In genomic region chr4:152528060-152528459, GRCh38 we compare ENCODE assay signal across 13 cellular contexts.
"Had no signal": no experiment of that assay in that cellular context is flagged by ENCODE, and none has a peak within 500 bp of the region (broad histone marks: within the 10 kb centered on the region; RNA-seq: fewer than 3 reads in every experiment).

No MANE protein-coding gene starts in this region.

- H3K27ac Mint-ChIP-seq: naive thymus-derived CD8-positive, alpha-beta T cell; stimulated activated naive B cell treated with anti-CD40 and anti-IgM and Interleukin-4, amounts not matched to agents 10 μg/mL and 1 μg/mL and 100 μg/mL, for 72 hours had no signal

- DNase-seq: activated CD4-positive, alpha-beta T cell treated with anti-CD3 and anti-CD28 coated beads for 48 hours; activated CD8-positive, alpha-beta memory T cell treated with anti-CD3 and anti-CD28 coated beads for 24 hours; activated naive CD4-positive, alpha-beta T cell treated with Interleukin-2 at 50 U/mL for 16 hours; colonic mucosa; effector CD4-positive, alpha-beta T cell; heart left ventricle; naive thymus-derived CD8-positive, alpha-beta T cell; nucleus accumbens; right cardiac atrium; stimulated activated naive B cell treated with anti-CD40 and anti-IgM and Interleukin-4, amounts not matched to agents 10 μg/mL and 1 μg/mL and 100 μg/mL, for 72 hours; trophoblast cell had no signal

- H3K36me3 ChIP-seq: colonic mucosa had no signal

- H3K27ac ChIP-seq: colonic mucosa, heart left ventricle had no signal

- H3K27me3 ChIP-seq: colonic mucosa, heart left ventricle had no signal

- H3K9me3 ChIP-seq: colonic mucosa, heart left ventricle had no signal

- ATAC-seq: heart left ventricle; naive thymus-derived CD8-positive, alpha-beta T cell; right cardiac atrium; stimulated activated naive B cell treated with anti-CD40 and anti-IgM and Interleukin-4, amounts not matched to agents 10 μg/mL and 1 μg/mL and 100 μg/mL, for 72 hours had no signal

- H3K4me3 ChIP-seq: colonic mucosa, heart left ventricle, lung had no signal

- H3K9me3 Mint-ChIP-seq: naive thymus-derived CD8-positive, alpha-beta T cell; stimulated activated naive B cell treated with anti-CD40 and anti-IgM and Interleukin-4, amounts not matched to agents 10 μg/mL and 1 μg/mL and 100 μg/mL, for 72 hours had no signal

- H3K27me3 Mint-ChIP-seq: naive thymus-derived CD8-positive, alpha-beta T cell; progenitor cell of endocrine pancreas; stimulated activated naive B cell treated with anti-CD40 and anti-IgM and Interleukin-4, amounts not matched to agents 10 μg/mL and 1 μg/mL and 100 μg/mL, for 72 hours had no signal
